In the genomic region with DNA sequence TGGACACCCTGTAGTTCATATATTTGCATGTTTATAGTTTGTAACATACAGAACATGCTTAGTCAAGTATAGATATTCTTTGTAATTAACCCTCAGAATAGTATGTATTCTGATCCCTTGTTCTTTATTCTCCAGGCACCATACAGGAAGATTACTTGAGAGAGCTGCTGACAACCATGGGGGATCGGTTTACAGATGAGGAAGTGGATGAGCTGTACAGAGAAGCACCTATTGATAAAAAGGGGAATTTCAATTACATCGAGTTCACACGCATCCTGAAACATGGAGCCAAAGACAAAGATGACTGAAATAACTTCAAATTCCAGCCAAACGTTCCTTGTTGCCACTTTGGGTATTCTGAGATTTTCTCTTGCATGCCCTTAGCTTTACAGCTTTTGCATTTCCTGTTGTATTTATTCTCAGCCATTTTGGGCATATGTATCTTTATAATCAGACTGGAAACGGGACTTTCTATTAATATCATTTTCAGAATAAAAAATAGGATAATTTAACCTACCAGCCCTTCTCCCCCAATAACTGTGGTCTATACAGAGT, we compare ENCODE assay signal across 8 cellular contexts. TPM values are rescaled to one million over a fixed set of nuclear protein-coding genes. Genes with fewer than 3 reads are reported as not detected.
DNase-seq lines count a peak whose midpoint lies in the region; ATAC-seq and TF ChIP-seq lines count a peak whose summit lies in the region.

No MANE protein-coding gene starts in this region.

- H3K9me3 Mint-ChIP-seq in MCF 10A (ENCODE audit: unreplicated experiment) (no peaks in the 10 kb centered on the region), immature natural killer cell (no peaks in the 10 kb centered on the region), type B pancreatic cell (no peaks in the 10 kb centered on the region)

- H3K27me3 ChIP-seq in mammary epithelial cell (ENCODE audit: insufficient read depth, low read length): no peaks in the 10 kb centered on the region

- 70% methylated on average over 5 of the region's 5 CpGs for WGBS in mammary epithelial cell (ENCODE audit: low coverage, missing lambda C conversion rate)

- no peak overlapping the region for H3K27ac ChIP-seq in mammary epithelial cell (ENCODE audit: insufficient read depth, low read depth, low read length)
- peak overlapping the region; percentile 46; the same call in 1 of the 2 replicates for H3K27ac ChIP-seq in VCaP

- CTCF ChIA-PET in MCF 10A (lab: Yijun Ruan, JAX) (interaction anchor here (1.0 to 1.3 kb wide), 3 partner anchors 7 to 411 kb away, joined by 3 to 5 read pairs (median 5); no protein-coding TSS in a partner anchor), mammary epithelial cell (lab: Charles Lee; ENCODE audit: low non-redundant PET) (interaction anchor here (0.6 kb wide), 1 partner anchor 16 kb away, joined by 4 read pairs; no protein-coding TSS in a partner anchor)

- peaks cover 71% of the 10 kb centered on the region for H3K79me2 ChIP-seq in mammary epithelial cell (ENCODE audit: insufficient read depth, low read length)

- no peak overlapping the region for H2AFZ ChIP-seq in mammary epithelial cell (ENCODE audit: low read depth, low read length)

- dilution Hi-C loops in mammary epithelial cell (cut with HindIII; ENCODE audit: low sequenced_read_pairs): no loop called here

- DNase-seq in MCF 10A (ENCODE audit: unreplicated experiment) (no peak), mammary epithelial cell (no peak), immature natural killer cell (no peak), type B pancreatic cell (ENCODE audit: extremely low spot score, unreplicated experiment) (no peak), amniotic stem cell (lab: John Stamatoyannopoulos, UW) (no peak), pons (ENCODE audit: low spot score) (no peak)

- H3K4me3 Mint-ChIP-seq in MCF 10A (ENCODE audit: unreplicated experiment) (no peak overlapping the region), immature natural killer cell (peak overlapping the region in 2 of 5 donors; percentile 22 to 57), type B pancreatic cell (no peak overlapping the region)

- H3K4me2 ChIP-seq in mammary epithelial cell (ENCODE audit: insufficient read depth, low read depth, low read length): no peak overlapping the region

- ATAC-seq in GM21447 (IDR thresholded peaks at IDR 0.05; ENCODE audit: unreplicated experiment): no peak

- H3K4me1 Mint-ChIP-seq in MCF 10A (ENCODE audit: insufficient read depth, unreplicated experiment) (peaks cover 21% of the 10 kb centered on the region), immature natural killer cell (peaks cover 84 to 96% of the 10 kb centered on the region in 2 donors), type B pancreatic cell (ENCODE audit: unreplicated experiment) (peaks cover 13% of the 10 kb centered on the region)

- H4K20me1 ChIP-seq in mammary epithelial cell (ENCODE audit: insufficient read depth, low read length): no peaks in the 10 kb centered on the region

- POLR2A ChIA-PET in MCF 10A (lab: Yijun Ruan, JAX): interaction anchor here (1.0 to 3.3 kb wide), 8 partner anchors 8 to 348 kb away, joined by 3 to 42 read pairs (median 4); partner anchors contain the start of gene MYL12A

- H3K36me3 Mint-ChIP-seq in MCF 10A (ENCODE audit: insufficient read depth, unreplicated experiment) (peaks cover 83% of the 10 kb centered on the region), immature natural killer cell (peaks cover 40 to 61% (median 46%) of the 10 kb centered on the region in 3 donors), type B pancreatic cell (peaks cover 42% of the 10 kb centered on the region)

- no peak overlapping the region for H3K9ac ChIP-seq in mammary epithelial cell (ENCODE audit: insufficient read depth, low read length)

- BruUV-seq in MCF 10A (replicated peaks; lab: Mats Ljungman, UMichigan): no TSS peak
- BruUV-seq in mammary epithelial cell (replicated peaks; lab: Mats Ljungman, UMichigan): no TSS peak

- in situ Hi-C loops in mammary epithelial cell (cut with MboI; ENCODE audit: low sequenced_read_pairs in 2 of 2): loop anchor here in 1 of 2 donors (25.0 kb wide), 1 partner anchor 607 kb away; no protein-coding TSS in a partner anchor

- peaks cover 49% of the 10 kb centered on the region for H3K36me3 ChIP-seq in mammary epithelial cell (ENCODE audit: insufficient read depth, low read length)

- H3K27ac Mint-ChIP-seq in MCF 10A (ENCODE audit: low read depth, unreplicated experiment) (peak overlapping the region; percentile 44), immature natural killer cell (peak overlapping the region; percentile 76 to 89 (median 82)), type B pancreatic cell (peak overlapping the region; percentile 90)

- H3K9me3 ChIP-seq in mammary epithelial cell (replicated peaks; ENCODE audit: insufficient read depth, low read length): no peaks in the 10 kb centered on the region

- intact Hi-C loops in MCF 10A (cut with micrococcal nuclease) (no loop called here), mammary epithelial cell (cut with micrococcal nuclease) (no loop called here)

- no peaks in the 10 kb centered on the region for H3K27me3 Mint-ChIP-seq in MCF 10A (ENCODE audit: insufficient read depth, unreplicated experiment)
- no peaks in the 10 kb centered on the region for H3K27me3 Mint-ChIP-seq in immature natural killer cell (ENCODE audit: low read depth in 3 of 3)
- H3K27me3 Mint-ChIP-seq in type B pancreatic cell: no peaks in the 10 kb centered on the region

- H3K4me3 ChIP-seq in mammary epithelial cell (replicated peaks in 1 of 3; ENCODE audit: insufficient read depth in 1 of 3, low read depth in 2 of 3, low read length in 3 of 3): no peak overlapping the region

- peaks cover 12% of the 10 kb centered on the region for H3K4me1 ChIP-seq in mammary epithelial cell (ENCODE audit: insufficient read depth, low read length)

- TF ChIP-seq CTCF in MCF 10A (IDR thresholded peaks at IDR 0.05; ENCODE audit: unreplicated experiment): no peak
- TF ChIP-seq CTCF in mammary epithelial cell (conservative IDR thresholded peaks at IDR 0.05 in 1 of 2, IDR thresholded peaks at IDR 0.05 in 1 of 2; ENCODE audit: extremely low read depth in 1 of 2, insufficient read depth in 1 of 2, low read depth in 1 of 2, low read length in 2 of 2): no peak
- no peak for TF ChIP-seq CTCF in VCaP (conservative IDR thresholded peaks at IDR 0.05)
- no peak for TF ChIP-seq CTCF in type B pancreatic cell (conservative IDR thresholded peaks at IDR 0.05)

RNA-seq across cellular contexts. Expression of gene MYL12B, which starts 6.2 kb away (rescaled TPM):
- total RNA-seq in MCF 10A (2022) (175 and 229 TPM in 2 replicates), mammary epithelial cell (100 to 1,000 TPM; 464 to 468 TPM), type B pancreatic cell (ENCODE audit: low replicate concordance) (211 and 359 TPM in 2 replicates)
- polyA plus RNA-seq in mammary epithelial cell (914 TPM), immature natural killer cell (1,000 to 10,000 TPM; 1,023 to 1,314 (median 1,183) TPM)
- polyA minus RNA-seq in mammary epithelial cell: 331 TPM

RNA-seq across cellular contexts. Expression of gene MYL12A, which starts 8.1 kb away (rescaled TPM):
- 286 and 332 TPM in 2 replicates for total RNA-seq in MCF 10A (2022)
- total RNA-seq in mammary epithelial cell: 100 to 1,000 TPM; 429 to 570 TPM
- 487 TPM for polyA plus RNA-seq in mammary epithelial cell
- 414 TPM for polyA minus RNA-seq in mammary epithelial cell
- 1,000 to 10,000 TPM; 2,810 to 4,711 (median 3,144) TPM for polyA plus RNA-seq in immature natural killer cell
- total RNA-seq in type B pancreatic cell (ENCODE audit: low replicate concordance): 219 and 271 TPM in 2 replicates

RNA-seq across cellular contexts. Expression of gene MYOM1, which starts 35.9 kb away (rescaled TPM):
- total RNA-seq in MCF 10A (2022) (0.21 and 0.88 TPM in 2 replicates), mammary epithelial cell (under 1 TPM; 0.12 to 0.50 TPM), type B pancreatic cell (ENCODE audit: low replicate concordance) (2.0 TPM in 2 replicates)
- polyA plus RNA-seq in mammary epithelial cell (0.08 TPM), immature natural killer cell (1 to 10 TPM in 1 of 3 donors, under 1 TPM in 1, not detected in 1; 0.72 to 1.2 TPM)
- polyA minus RNA-seq in mammary epithelial cell: not detected
